9 cellular contexts compared by ENCODE assay signal in genomic region chr10:66627156-66627555, GRCh38.
DNase-seq lines count a peak whose midpoint lies in the region; ATAC-seq, FAIRE-seq and TF ChIP-seq lines count a peak whose summit lies in the region.
"Had no signal": no experiment of that assay in that cellular context is flagged by ENCODE, and none has a peak within 500 bp of the region (broad histone marks: within the 10 kb centered on the region; RNA-seq: fewer than 3 reads in every experiment).

No MANE protein-coding gene starts in this region.

- no peak for TF ChIP-seq EP300 in esophagus muscularis mucosa (IDR thresholded peaks at IDR 0.05)

- H3K27ac ChIP-seq in esophagus muscularis mucosa (replicated peaks in 1 of 4), result no peak overlapping the region

- TF ChIP-seq CTCF in cardiac fibroblast (IDR thresholded peaks at IDR 0.05; ENCODE audit: low read depth, low read length) (peak; percentile 19), retinal pigment epithelial cell (conservative IDR thresholded peaks at IDR 0.05; ENCODE audit: low read depth, low read length) (peak; percentile 47), esophagus muscularis mucosa (IDR thresholded peaks at IDR 0.05) (no peak)

- ATAC-seq in GM18909 (IDR thresholded peaks at IDR 0.05; ENCODE audit: poor library complexity, unreplicated experiment), result no peak

- H3K4me1 ChIP-seq in esophagus muscularis mucosa, result no peaks in the 10 kb centered on the region

- no peak for FAIRE-seq in frontal cortex (lab: Jason Lieb, UNC)

- no peaks in the 10 kb centered on the region for H3K36me3 ChIP-seq in esophagus muscularis mucosa

- no peak for TF ChIP-seq POLR2A in esophagus muscularis mucosa (IDR thresholded peaks at IDR 0.05; ENCODE audit: low read depth)

- no peaks in the 10 kb centered on the region for H3K9me3 ChIP-seq in esophagus muscularis mucosa

- DNase-seq in NCI-H2171 treated with DMSO at 0.1 percent for 48 hours (lab: John Stamatoyannopoulos, UW), result peak; percentile 33
- DNase-seq in NCI-H2171 (lab: John Stamatoyannopoulos, UW), result no peak
- peak; percentile 64 for DNase-seq in LHCN-M2 (ENCODE audit: low read depth)
- DNase-seq in cardiac fibroblast (ENCODE audit: low read depth in 2 of 2), result peak in 1 of 2 donors; percentile 60
- no peak for DNase-seq in retinal pigment epithelial cell (ENCODE audit: low read depth)
- no peak for DNase-seq in frontal cortex (ENCODE audit: low spot score in 2 of 2)
- DNase-seq in esophagus muscularis mucosa (ENCODE audit: extremely low spot score), result no peak
- DNase-seq: stimulated activated CD4-positive, alpha-beta T cell treated with anti-CD3 and anti-CD28 coated beads, Interleukin-4, amount 100 ng/mL, for 4 hours had no signal

- no peak overlapping the region for H3K4me3 ChIP-seq in cardiac fibroblast (replicated peaks in 1 of 2; ENCODE audit: low read depth in 2 of 2, low read length in 2 of 2)
- no peak overlapping the region for H3K4me3 ChIP-seq in retinal pigment epithelial cell (ENCODE audit: low read length)
- no peak overlapping the region for H3K4me3 ChIP-seq in esophagus muscularis mucosa

- 53% methylated on average over 4 of the region's 4 CpGs for WGBS in esophagus muscularis mucosa

- H3K27me3 ChIP-seq in esophagus muscularis mucosa, result no peaks in the 10 kb centered on the region

- intact Hi-C loops in esophagus muscularis mucosa (cut with DNase I), result no loop called here

Comparison
In these comparisons a context has a peak if more than half of its experiments do, and no peak if none do; other contexts are left out.
1. DNase-seq: peak in NCI-H2171 treated with DMSO at 0.1 percent for 48 hours (single experiment) and LHCN-M2 (single experiment); none in NCI-H2171 (single experiment), retinal pigment epithelial cell (single experiment), frontal cortex (0 of 2) and esophagus muscularis mucosa (single experiment).
2. CTCF ChIP-seq: peak in cardiac fibroblast (single experiment) and retinal pigment epithelial cell (single experiment); none in esophagus muscularis mucosa (0 of 3).